ENCODE assay signal across 20 cellular contexts in genomic region chr11:75602916-75603315, GRCh38. TPM values are rescaled to one million over a fixed set of nuclear protein-coding genes. Genes with fewer than 3 reads are reported as not detected.
A peak's percentile ranks its signal among the peaks of the same experiment; 100 is the strongest.
DNase-seq lines count a peak whose midpoint lies in the region; ATAC-seq and TF ChIP-seq lines count a peak whose summit lies in the region.
"Had no signal": no experiment of that assay in that cellular context is flagged by ENCODE, and none has a peak within 500 bp of the region (broad histone marks: within the 10 kb centered on the region; RNA-seq: fewer than 3 reads in every experiment).

No MANE protein-coding gene starts in this region.

- H3K27me3 ChIP-seq in A673 (replicated peaks; ENCODE audit: insufficient read depth, low read depth, low read length, poor library complexity) = no peaks in the 10 kb centered on the region
- H3K27me3 ChIP-seq in Karpas-422 (ENCODE audit: low read length) = no peaks in the 10 kb centered on the region
- H3K27me3 ChIP-seq in H7 (ENCODE audit: control insufficient read depth, insufficient read depth, low read length) = no peaks in the 10 kb centered on the region; the same call in 1 of the 2 replicates
- H3K27me3 ChIP-seq: ascending aorta, gastroesophageal sphincter had no signal

- no peak overlapping the region for H3K9ac ChIP-seq in Karpas-422 (ENCODE audit: low read length)

- no peak overlapping the region for H3K4me2 ChIP-seq in Karpas-422 (ENCODE audit: low read depth, low read length, poor library complexity, severe bottlenecking)

- TF ChIP-seq CTCF in A673 (conservative IDR thresholded peaks at IDR 0.05; ENCODE audit: low read depth, low read length) (no peak), fibroblast of villous mesenchyme (IDR thresholded peaks at IDR 0.05; ENCODE audit: insufficient read depth, low read depth, low read length) (no peak)

- intact Hi-C loops in A673 (cut with micrococcal nuclease; ENCODE audit: unreplicated experiment) = no loop called here

- BruUV-seq in A673 (replicated peaks; lab: Mats Ljungman, UMichigan) = no TSS peak

- peaks cover 26% of the 10 kb centered on the region for H3K4me1 ChIP-seq in A673 (ENCODE audit: insufficient read depth, low read length, poor library complexity, severe bottlenecking)
- peaks cover 19% of the 10 kb centered on the region for H3K4me1 ChIP-seq in Karpas-422 (ENCODE audit: low read length)

- CTCF ChIA-PET in A673 (lab: Charles Lee) = interaction anchor here (0.6 to 1.8 kb wide), 2 partner anchors 103 to 173 kb away, joined by 3 to 7 read pairs; no protein-coding TSS in a partner anchor

- H3K36me3 ChIP-seq in A673 (ENCODE audit: insufficient read depth, low read length, poor library complexity, severe bottlenecking) (no peaks in the 10 kb centered on the region), Karpas-422 (ENCODE audit: insufficient read depth, low read length) (no peaks in the 10 kb centered on the region), H7 (replicated peaks; ENCODE audit: control insufficient read depth, insufficient read depth, low read length) (no peaks in the 10 kb centered on the region)
- H3K36me3 ChIP-seq: ascending aorta, thoracic aorta had no signal

- H3K9me3 ChIP-seq in A673 (ENCODE audit: low read depth, low read length, poor library complexity, severe bottlenecking) = no peaks in the 10 kb centered on the region
- no peaks in the 10 kb centered on the region for H3K9me3 ChIP-seq in Karpas-422 (ENCODE audit: low read length)
- H3K9me3 ChIP-seq: ascending aorta, gastroesophageal sphincter, thoracic aorta had no signal

- DNase-seq in A673 (ENCODE audit: low spot score) = peak; percentile 64
- DNase-seq in H4 (ENCODE audit: low spot score) = peak; percentile 63
- DNase-seq in fibroblast of villous mesenchyme (ENCODE audit: low read depth) = peak; percentile 28
- DNase-seq in Karpas-422 = no peak
- no peak for DNase-seq in activated naive CD4-positive, alpha-beta T cell treated with Interleukin-2 at 50 U/mL for 16 hours
- no peak for DNase-seq in H7
- DNase-seq: ACHN; activated naive CD4-positive, alpha-beta T cell; cortex of kidney; GDM1; left colon; NCI-H1436; NCI-H82 had no signal

- no peaks in the 10 kb centered on the region for H3K9me2 ChIP-seq in Karpas-422 (replicated peaks; ENCODE audit: insufficient read depth, low read length)

- H4K20me1 ChIP-seq in Karpas-422 (ENCODE audit: insufficient read depth, low read depth, low read length) = no peaks in the 10 kb centered on the region

- POLR2A ChIA-PET in A673 (lab: Charles Lee; ENCODE audit: low non-redundant PET) = no interaction called here

- H3K4me3 ChIP-seq in A673 (ENCODE audit: low read depth, low read length, poor library complexity, severe bottlenecking) (no peak overlapping the region), fibroblast of villous mesenchyme (ENCODE audit: low read depth, low read length) (no peak overlapping the region), Karpas-422 (ENCODE audit: low read length) (no peak overlapping the region), H7 (ENCODE audit: insufficient read depth, low read depth, low read length) (no peak overlapping the region)
- H3K4me3 ChIP-seq: ascending aorta, gastroesophageal sphincter, thoracic aorta had no signal

- H2AFZ ChIP-seq in Karpas-422 (ENCODE audit: low read length) = no peak overlapping the region

- peak; percentile 45 for ATAC-seq in SK-N-SH treated with all-trans-retinoic acid at 6 μM for 48 hours
- no peak for ATAC-seq in GM21515 (IDR thresholded peaks at IDR 0.05; ENCODE audit: unreplicated experiment)
- ATAC-seq: gastroesophageal sphincter; left colon; stimulated activated effector memory CD8-positive, alpha-beta T cell treated with anti-CD3 and anti-CD28 coated beads, Interleukin-12 subunit alpha, Interleukin-12 subunit beta, amount 100 ng/mL, for 72 hours had no signal

- H3K27ac ChIP-seq in A673 (ENCODE audit: low read depth, low read length, poor library complexity, severe bottlenecking) = no peak overlapping the region
- no peak overlapping the region for H3K27ac ChIP-seq in Karpas-422 (ENCODE audit: low read length)
- H3K27ac ChIP-seq: gastroesophageal sphincter, VCaP had no signal

- no peaks in the 10 kb centered on the region for H3K79me2 ChIP-seq in Karpas-422 (ENCODE audit: low read length)

TF ChIP-seq in SK-N-SH treated with all-trans-retinoic acid at 6 μM for 48 hours, 23 proteins besides CTCF, POLR2A, EP300 and RAD21:
- TF ChIP-seq ARNTL (CRISPR knock-in tag; IDR thresholded peaks at IDR 0.05; ENCODE audit: borderline replicate concordance, low read depth) (no peak), ISL1 (CRISPR knock-in tag; IDR thresholded peaks at IDR 0.05) (no peak), CSDC2 (CRISPR knock-in tag; IDR thresholded peaks at IDR 0.05) (no peak), ZFP30 (CRISPR knock-in tag; IDR thresholded peaks at IDR 0.05) (no peak), SNAI2 (CRISPR knock-in tag; IDR thresholded peaks at IDR 0.05) (no peak), POU6F1 (CRISPR knock-in tag; IDR thresholded peaks at IDR 0.05; ENCODE audit: borderline replicate concordance, low read depth) (no peak), ZNF70 (CRISPR knock-in tag; IDR thresholded peaks at IDR 0.05) (no peak), PPARA (CRISPR knock-in tag; IDR thresholded peaks at IDR 0.05; ENCODE audit: borderline replicate concordance) (no peak), ZNF565 (CRISPR knock-in tag; conservative IDR thresholded peaks at IDR 0.05; ENCODE audit: low read depth) (no peak), TOX (CRISPR knock-in tag; IDR thresholded peaks at IDR 0.05; ENCODE audit: borderline replicate concordance) (no peak)
- TF ChIP-seq, protein P1, sequence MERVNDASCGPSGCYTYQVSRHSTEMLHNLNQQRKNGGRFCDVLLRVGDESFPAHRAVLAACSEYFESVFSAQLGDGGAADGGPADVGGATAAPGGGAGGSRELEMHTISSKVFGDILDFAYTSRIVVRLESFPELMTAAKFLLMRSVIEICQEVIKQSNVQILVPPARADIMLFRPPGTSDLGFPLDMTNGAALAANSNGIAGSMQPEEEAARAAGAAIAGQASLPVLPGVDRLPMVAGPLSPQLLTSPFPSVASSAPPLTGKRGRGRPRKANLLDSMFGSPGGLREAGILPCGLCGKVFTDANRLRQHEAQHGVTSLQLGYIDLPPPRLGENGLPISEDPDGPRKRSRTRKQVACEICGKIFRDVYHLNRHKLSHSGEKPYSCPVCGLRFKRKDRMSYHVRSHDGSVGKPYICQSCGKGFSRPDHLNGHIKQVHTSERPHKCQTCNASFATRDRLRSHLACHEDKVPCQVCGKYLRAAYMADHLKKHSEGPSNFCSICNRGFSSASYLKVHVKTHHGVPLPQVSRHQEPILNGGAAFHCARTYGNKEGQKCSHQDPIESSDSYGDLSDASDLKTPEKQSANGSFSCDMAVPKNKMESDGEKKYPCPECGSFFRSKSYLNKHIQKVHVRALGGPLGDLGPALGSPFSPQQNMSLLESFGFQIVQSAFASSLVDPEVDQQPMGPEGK (CRISPR knock-in tag; IDR thresholded peaks at IDR 0.05; ENCODE audit: borderline replicate concordance) = no peak

RNA-seq across cellular contexts. Expression of gene SERPINH1, which starts 40.9 kb away (rescaled TPM):
- 264 and 268 TPM in 2 replicates for total RNA-seq in A673 (2021)
- 986 and 1,416 TPM in 2 replicates for total RNA-seq in H4 (2014; rRNA removed; shearing (Covaris generic))
- total RNA-seq in fibroblast of villous mesenchyme = 1,336 and 1,367 TPM in 2 replicates
- 10.5 and 16.1 TPM in 2 replicates for total RNA-seq in Karpas-422 (2014; rRNA removed; shearing (Covaris generic); ENCODE audit: low replicate concordance)
- total RNA-seq in H7 (2014; rRNA removed; shearing (Covaris generic)) = 540 and 638 TPM in 2 replicates

Comparison
In these comparisons a context has a peak if more than half of its experiments do, and no peak if none do; other contexts are left out.
1. DNase-seq: peak in A673 (single experiment), H4 (single experiment) and fibroblast of villous mesenchyme (single experiment); none in Karpas-422 (single experiment), activated naive CD4-positive, alpha-beta T cell treated with Interleukin-2 at 50 U/mL for 16 hours (single experiment) and H7 (single experiment).
2. RNA of gene SERPINH1, which starts 40.9 kb away (total RNA-seq): 1,336 to 1,367 TPM in fibroblast of villous mesenchyme, 986 to 1,416 TPM in H4, 540 to 638 TPM in H7 and 264 to 268 TPM in A673; 10.5 to 16.1 TPM in Karpas-422; every median in the first group is over 10 times any median in the second.